10 cellular contexts compared by ENCODE assay signal in genomic region chr12:46264057-46264456, GRCh38. TPM values are rescaled to one million over a fixed set of nuclear protein-coding genes. Genes with fewer than 3 reads are reported as not detected.
DNase-seq lines count a peak whose midpoint lies in the region; ATAC-seq and TF ChIP-seq lines count a peak whose summit lies in the region.
"Had no signal": no experiment of that assay in that cellular context is flagged by ENCODE, and none has a peak within 500 bp of the region (broad histone marks: within the 10 kb centered on the region; RNA-seq: fewer than 3 reads in every experiment).

No MANE protein-coding gene starts in this region.

- no peak overlapping the region for H3K27ac ChIP-seq in BLaER1 treated with 17β-estradiol and CSF1 and Interleukin-3, amounts not matched to agents 10 nM and 100 nM
- peak overlapping the region; percentile 71 for H3K27ac ChIP-seq in GM23338 (ENCODE audit: low read depth)
- peak overlapping the region; percentile 10 for H3K27ac ChIP-seq in muscle layer of duodenum (ENCODE audit: low read length)
- no peak overlapping the region for H3K27ac ChIP-seq in adrenal gland

- H3K9ac ChIP-seq in BLaER1 treated with 17β-estradiol and CSF1 and Interleukin-3, amounts not matched to agents 10 nM and 100 nM: no peak overlapping the region

- intact Hi-C loops in adrenal gland (cut with DNase I): no loop called here

- peaks cover 16 to 35% (median 28%) of the 10 kb centered on the region in 10 experiments for H3K4me1 ChIP-seq in BLaER1 treated with 17β-estradiol and CSF1 and Interleukin-3, amounts not matched to agents 10 nM and 100 nM
- peaks cover 62% of the 10 kb centered on the region for H3K4me1 ChIP-seq in GM23338 (ENCODE audit: insufficient read depth)
- peaks cover 0 to 41% of the 10 kb centered on the region in 2 donors for H3K4me1 ChIP-seq in muscle layer of duodenum (ENCODE audit: control insufficient read depth in 1 of 2, insufficient read depth in 2 of 2, low read length in 2 of 2)
- H3K4me1 ChIP-seq in adrenal gland (replicated peaks in 1 of 2): peaks cover 14 to 19% of the 10 kb centered on the region in 2 donors

- DNase-seq in GM23338 (ENCODE audit: low spot score): no peak
- DNase-seq in NCI-H526 treated with DMSO at 0.1 percent for 48 hours (lab: John Stamatoyannopoulos, UW): no peak
- no peak for DNase-seq in adrenal gland
- DNase-seq: stimulated activated CD4-positive, alpha-beta T cell treated with anti-CD3 and anti-CD28 coated beads, Interleukin-4, amount 100 ng/mL, for 24 hours had no signal

- peak overlapping the region in 8 of 11 experiments; percentile 26 to 97 (median 70); a peak in 15 of 22 replicates for H3K4me2 ChIP-seq in BLaER1 treated with 17β-estradiol and CSF1 and Interleukin-3, amounts not matched to agents 10 nM and 100 nM
- peak overlapping the region; percentile 28 for H3K4me2 ChIP-seq in GM23338

- H3F3A ChIP-seq in GM23338 (replicated peaks; ENCODE audit: low read depth): no peaks in the 10 kb centered on the region

- ATAC-seq in GM23338 (no peak), GM19328 (IDR thresholded peaks at IDR 0.05; ENCODE audit: unreplicated experiment) (no peak), GM18870 (IDR thresholded peaks at IDR 0.05; ENCODE audit: unreplicated experiment) (no peak)

- H3K27me3 ChIP-seq in BLaER1 treated with 17β-estradiol and CSF1 and Interleukin-3, amounts not matched to agents 10 nM and 100 nM: peaks cover 0 to 17% (median 0%) of the 10 kb centered on the region in 11 experiments; a peak in 4 of 22 replicates
- H3K27me3 ChIP-seq in GM23338 (ENCODE audit: insufficient read depth): no peaks in the 10 kb centered on the region
- H3K27me3 ChIP-seq in muscle layer of duodenum (ENCODE audit: low read depth, low read length): no peaks in the 10 kb centered on the region
- no peaks in the 10 kb centered on the region for H3K27me3 ChIP-seq in adrenal gland

- peak overlapping the region; percentile 51 for H3K4me3 Mint-ChIP-seq in GM23338
- peak overlapping the region; percentile 79 for H3K4me3 Mint-ChIP-seq in activated naive CD8-positive, alpha-beta T cell
- H3K4me3 Mint-ChIP-seq: central memory CD8-positive, alpha-beta T cell had no signal

- peaks cover 0 to 68% (median 43%) of the 10 kb centered on the region in 11 experiments; a peak in 18 of 22 replicates for H3K36me3 ChIP-seq in BLaER1 treated with 17β-estradiol and CSF1 and Interleukin-3, amounts not matched to agents 10 nM and 100 nM
- H3K36me3 ChIP-seq in GM23338 (ENCODE audit: insufficient read depth) (no peaks in the 10 kb centered on the region), muscle layer of duodenum (ENCODE audit: control insufficient read depth in 1 of 2, insufficient read depth in 2 of 2, low read length in 2 of 2) (no peaks in the 10 kb centered on the region), adrenal gland (replicated peaks in 1 of 2) (no peaks in the 10 kb centered on the region)

- H3K9me3 Mint-ChIP-seq in GM23338: no peaks in the 10 kb centered on the region
- H3K9me3 Mint-ChIP-seq in activated naive CD8-positive, alpha-beta T cell (ENCODE audit: low read depth): no peaks in the 10 kb centered on the region
- H3K9me3 Mint-ChIP-seq: central memory CD8-positive, alpha-beta T cell had no signal

- WGBS in adrenal gland, 4 donors: 0 to 44% (median 31%) methylated on average over 1 of the region's 1 CpG

- no peaks in the 10 kb centered on the region for H3K9me2 ChIP-seq in GM23338 (ENCODE audit: insufficient read depth)

- H3K36me3 Mint-ChIP-seq in GM23338 (ENCODE audit: low read depth): peaks cover 5% of the 10 kb centered on the region; the same call in 2 of the 3 replicates
- H3K36me3 Mint-ChIP-seq in activated naive CD8-positive, alpha-beta T cell: peaks cover 2% of the 10 kb centered on the region

- H3K79me2 ChIP-seq in GM23338 (replicated peaks; ENCODE audit: insufficient read depth): peaks cover 100% of the 10 kb centered on the region

- no peak overlapping the region; the same call in 1 of the 2 replicates for H3K27ac Mint-ChIP-seq in GM23338
- peak overlapping the region; percentile 83 for H3K27ac Mint-ChIP-seq in activated naive CD8-positive, alpha-beta T cell

- no peak overlapping the region for H3K4me3 ChIP-seq in BLaER1 treated with 17β-estradiol and CSF1 and Interleukin-3, amounts not matched to agents 10 nM and 100 nM
- peak overlapping the region; percentile 90 for H3K4me3 ChIP-seq in GM23338
- no peak overlapping the region for H3K4me3 ChIP-seq in muscle layer of duodenum (ENCODE audit: low read depth in 1 of 2, low read length in 2 of 2)
- H3K4me3 ChIP-seq in adrenal gland: no peak overlapping the region

- no peaks in the 10 kb centered on the region for H3K27me3 Mint-ChIP-seq in GM23338 (ENCODE audit: insufficient read depth, low read depth, poor library complexity)
- no peaks in the 10 kb centered on the region for H3K27me3 Mint-ChIP-seq in activated naive CD8-positive, alpha-beta T cell
- H3K27me3 Mint-ChIP-seq: central memory CD8-positive, alpha-beta T cell had no signal

- peaks cover 15% of the 10 kb centered on the region; the same call in 2 of the 3 replicates for H3K4me1 Mint-ChIP-seq in GM23338
- H3K4me1 Mint-ChIP-seq in activated naive CD8-positive, alpha-beta T cell (ENCODE audit: low read depth): peaks cover 19% of the 10 kb centered on the region

- TF ChIP-seq CTCF in GM23338 (conservative IDR thresholded peaks at IDR 0.05; ENCODE audit: low read depth in 2 of 2) (no peak), adrenal gland (IDR thresholded peaks at IDR 0.05) (no peak)

- no peak for TF ChIP-seq POLR2A in adrenal gland (IDR thresholded peaks at IDR 0.05)

- H4K20me1 ChIP-seq in BLaER1 treated with 17β-estradiol and CSF1 and Interleukin-3, amounts not matched to agents 10 nM and 100 nM: peaks cover 0 to 92% (median 76%) of the 10 kb centered on the region in 11 experiments; a peak in 19 of 22 replicates
- peaks cover 28% of the 10 kb centered on the region for H4K20me1 ChIP-seq in GM23338 (replicated peaks; ENCODE audit: insufficient read depth)

- peaks cover 0 to 41% (median 29%) of the 10 kb centered on the region in 11 experiments; a peak in 18 of 22 replicates for H3K9me3 ChIP-seq in BLaER1 treated with 17β-estradiol and CSF1 and Interleukin-3, amounts not matched to agents 10 nM and 100 nM (replicated peaks in 1 of 11)
- H3K9me3 ChIP-seq in muscle layer of duodenum (ENCODE audit: control insufficient read depth in 1 of 2, low read length in 2 of 2): no peaks in the 10 kb centered on the region
- no peaks in the 10 kb centered on the region for H3K9me3 ChIP-seq in adrenal gland (replicated peaks in 1 of 3)

- no peak overlapping the region for H2AFZ ChIP-seq in GM23338

TF ChIP-seq in GM23338, 12 proteins besides CTCF, POLR2A, EP300 and RAD21 (continues in another document):
- TF ChIP-seq POLR2AphosphoS5 (IDR thresholded peaks at IDR 0.05; ENCODE audit: low read depth): no peak
- no peak for TF ChIP-seq ZNF331 (CRISPR knock-in tag; IDR thresholded peaks at IDR 0.05; ENCODE audit: low read depth)
- no peak for TF ChIP-seq EZH2 (IDR thresholded peaks at IDR 0.05; ENCODE audit: low read depth, unreplicated experiment)

RNA-seq across cellular contexts. Expression of gene SLC38A1, which starts 4.8 kb away (rescaled TPM):
- 234 and 281 TPM in 2 replicates for total RNA-seq in GM23338 (2014; rRNA removed; shearing (Covaris generic))
- 91.1 and 114 TPM in 2 replicates for polyA plus RNA-seq in GM23338 (2016; fragmentation: Nextera tagmentation; extraction: Ambion mirVana)
- 10 to 100 TPM in 2 of 8 donors, 1 to 10 TPM in 6; 4.5 to 14.7 (median 6.7) TPM for total RNA-seq in adrenal gland
- polyA plus RNA-seq in adrenal gland: 10 to 100 TPM in 1 of 3 donors, 1 to 10 TPM in 2; 2.4 to 14.8 (median 2.9) TPM

Comparison
In these comparisons a context has a peak if more than half of its experiments do, and no peak if none do; other contexts are left out.
1. H3K27ac ChIP-seq: peak in GM23338 (single experiment) and muscle layer of duodenum (single experiment); none in BLaER1 treated with 17β-estradiol and CSF1 and Interleukin-3, amounts not matched to agents 10 nM and 100 nM (0 of 11) and adrenal gland (0 of 5).
2. RNA of gene SLC38A1, which starts 4.8 kb away (total RNA-seq): 234 to 281 TPM in GM23338; 4.5 to 14.7 TPM in adrenal gland; every median in the first group is over 10 times any median in the second.